1 cellular context compared by ENCODE assay signal in the genomic region with DNA sequence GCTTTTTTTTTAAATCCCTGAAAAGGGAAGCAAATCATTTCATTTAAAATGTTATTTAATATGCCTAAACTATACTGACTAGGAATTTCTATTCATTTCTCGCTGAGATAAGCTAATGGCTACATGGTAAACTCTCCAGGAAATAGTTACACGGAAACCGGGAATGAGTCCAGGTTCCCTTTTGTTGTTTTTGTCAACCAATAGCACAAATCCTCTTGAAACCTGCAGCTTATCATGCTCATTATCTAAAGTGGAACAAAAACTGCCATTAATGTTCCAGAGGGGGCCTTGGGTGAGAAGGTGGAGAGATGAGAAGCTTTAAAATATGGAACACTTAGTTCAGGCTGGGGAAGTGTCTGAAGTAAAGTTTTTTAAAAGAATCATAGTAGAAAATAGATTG.
TF ChIP-seq lines count a peak whose summit lies in the region.

No MANE protein-coding gene starts in this region.

TF ChIP-seq in HEK293, 187 proteins besides CTCF, POLR2A, EP300 and RAD21 (continued from another document):
- TF ChIP-seq, protein P1, sequence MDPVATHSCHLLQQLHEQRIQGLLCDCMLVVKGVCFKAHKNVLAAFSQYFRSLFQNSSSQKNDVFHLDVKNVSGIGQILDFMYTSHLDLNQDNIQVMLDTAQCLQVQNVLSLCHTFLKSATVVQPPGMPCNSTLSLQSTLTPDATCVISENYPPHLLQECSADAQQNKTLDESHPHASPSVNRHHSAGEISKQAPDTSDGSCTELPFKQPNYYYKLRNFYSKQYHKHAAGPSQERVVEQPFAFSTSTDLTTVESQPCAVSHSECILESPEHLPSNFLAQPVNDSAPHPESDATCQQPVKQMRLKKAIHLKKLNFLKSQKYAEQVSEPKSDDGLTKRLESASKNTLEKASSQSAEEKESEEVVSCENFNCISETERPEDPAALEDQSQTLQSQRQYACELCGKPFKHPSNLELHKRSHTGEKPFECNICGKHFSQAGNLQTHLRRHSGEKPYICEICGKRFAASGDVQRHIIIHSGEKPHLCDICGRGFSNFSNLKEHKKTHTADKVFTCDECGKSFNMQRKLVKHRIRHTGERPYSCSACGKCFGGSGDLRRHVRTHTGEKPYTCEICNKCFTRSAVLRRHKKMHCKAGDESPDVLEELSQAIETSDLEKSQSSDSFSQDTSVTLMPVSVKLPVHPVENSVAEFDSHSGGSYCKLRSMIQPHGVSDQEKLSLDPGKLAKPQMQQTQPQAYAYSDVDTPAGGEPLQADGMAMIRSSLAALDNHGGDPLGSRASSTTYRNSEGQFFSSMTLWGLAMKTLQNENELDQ (tag by site-specific recombination; IDR thresholded peaks at IDR 0.05; ENCODE audit: low read depth): no peak
- peak; percentile 88 for TF ChIP-seq GLIS1 (tag by site-specific recombination; IDR thresholded peaks at IDR 0.05)
- TF ChIP-seq OSR2 (tag by site-specific recombination; IDR thresholded peaks at IDR 0.05): peak; percentile 35; the same call in 1 of the 2 replicates
- TF ChIP-seq, protein P2, sequence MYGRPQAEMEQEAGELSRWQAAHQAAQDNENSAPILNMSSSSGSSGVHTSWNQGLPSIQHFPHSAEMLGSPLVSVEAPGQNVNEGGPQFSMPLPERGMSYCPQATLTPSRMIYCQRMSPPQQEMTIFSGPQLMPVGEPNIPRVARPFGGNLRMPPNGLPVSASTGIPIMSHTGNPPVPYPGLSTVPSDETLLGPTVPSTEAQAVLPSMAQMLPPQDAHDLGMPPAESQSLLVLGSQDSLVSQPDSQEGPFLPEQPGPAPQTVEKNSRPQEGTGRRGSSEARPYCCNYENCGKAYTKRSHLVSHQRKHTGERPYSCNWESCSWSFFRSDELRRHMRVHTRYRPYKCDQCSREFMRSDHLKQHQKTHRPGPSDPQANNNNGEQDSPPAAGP (tag by site-specific recombination; IDR thresholded peaks at IDR 0.05): no peak
- peak; percentile 76 for TF ChIP-seq ZNF843 (tag by site-specific recombination; IDR thresholded peaks at IDR 0.05)
- peak; percentile 81 for TF ChIP-seq FEZF1 (tag by site-specific recombination; IDR thresholded peaks at IDR 0.05)
- TF ChIP-seq, protein P3, sequence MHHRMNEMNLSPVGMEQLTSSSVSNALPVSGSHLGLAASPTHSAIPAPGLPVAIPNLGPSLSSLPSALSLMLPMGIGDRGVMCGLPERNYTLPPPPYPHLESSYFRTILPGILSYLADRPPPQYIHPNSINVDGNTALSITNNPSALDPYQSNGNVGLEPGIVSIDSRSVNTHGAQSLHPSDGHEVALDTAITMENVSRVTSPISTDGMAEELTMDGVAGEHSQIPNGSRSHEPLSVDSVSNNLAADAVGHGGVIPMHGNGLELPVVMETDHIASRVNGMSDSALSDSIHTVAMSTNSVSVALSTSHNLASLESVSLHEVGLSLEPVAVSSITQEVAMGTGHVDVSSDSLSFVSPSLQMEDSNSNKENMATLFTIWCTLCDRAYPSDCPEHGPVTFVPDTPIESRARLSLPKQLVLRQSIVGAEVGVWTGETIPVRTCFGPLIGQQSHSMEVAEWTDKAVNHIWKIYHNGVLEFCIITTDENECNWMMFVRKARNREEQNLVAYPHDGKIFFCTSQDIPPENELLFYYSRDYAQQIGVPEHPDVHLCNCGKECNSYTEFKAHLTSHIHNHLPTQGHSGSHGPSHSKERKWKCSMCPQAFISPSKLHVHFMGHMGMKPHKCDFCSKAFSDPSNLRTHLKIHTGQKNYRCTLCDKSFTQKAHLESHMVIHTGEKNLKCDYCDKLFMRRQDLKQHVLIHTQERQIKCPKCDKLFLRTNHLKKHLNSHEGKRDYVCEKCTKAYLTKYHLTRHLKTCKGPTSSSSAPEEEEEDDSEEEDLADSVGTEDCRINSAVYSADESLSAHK (tag by site-specific recombination; IDR thresholded peaks at IDR 0.05): peak; percentile 75; the same call in 1 of the 2 replicates
- TF ChIP-seq SCRT1 (tag by site-specific recombination; IDR thresholded peaks at IDR 0.05; ENCODE audit: borderline replicate concordance): no peak
- TF ChIP-seq, protein P4, sequence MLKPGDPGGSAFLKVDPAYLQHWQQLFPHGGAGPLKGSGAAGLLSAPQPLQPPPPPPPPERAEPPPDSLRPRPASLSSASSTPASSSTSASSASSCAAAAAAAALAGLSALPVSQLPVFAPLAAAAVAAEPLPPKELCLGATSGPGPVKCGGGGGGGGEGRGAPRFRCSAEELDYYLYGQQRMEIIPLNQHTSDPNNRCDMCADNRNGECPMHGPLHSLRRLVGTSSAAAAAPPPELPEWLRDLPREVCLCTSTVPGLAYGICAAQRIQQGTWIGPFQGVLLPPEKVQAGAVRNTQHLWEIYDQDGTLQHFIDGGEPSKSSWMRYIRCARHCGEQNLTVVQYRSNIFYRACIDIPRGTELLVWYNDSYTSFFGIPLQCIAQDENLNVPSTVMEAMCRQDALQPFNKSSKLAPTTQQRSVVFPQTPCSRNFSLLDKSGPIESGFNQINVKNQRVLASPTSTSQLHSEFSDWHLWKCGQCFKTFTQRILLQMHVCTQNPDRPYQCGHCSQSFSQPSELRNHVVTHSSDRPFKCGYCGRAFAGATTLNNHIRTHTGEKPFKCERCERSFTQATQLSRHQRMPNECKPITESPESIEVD (tag by site-specific recombination; IDR thresholded peaks at IDR 0.05): peak; percentile 82
- TF ChIP-seq ZNF2 (tag by site-specific recombination; IDR thresholded peaks at IDR 0.05): no peak
- TF ChIP-seq TCF7L2 (IDR thresholded peaks at IDR 0.05; ENCODE audit: borderline replicate concordance, low read depth, low read length): peak; percentile 64; the same call in 1 of the 2 replicates
- no peak for TF ChIP-seq WT1 (tag by site-specific recombination; IDR thresholded peaks at IDR 0.05)
- TF ChIP-seq, protein P5, sequence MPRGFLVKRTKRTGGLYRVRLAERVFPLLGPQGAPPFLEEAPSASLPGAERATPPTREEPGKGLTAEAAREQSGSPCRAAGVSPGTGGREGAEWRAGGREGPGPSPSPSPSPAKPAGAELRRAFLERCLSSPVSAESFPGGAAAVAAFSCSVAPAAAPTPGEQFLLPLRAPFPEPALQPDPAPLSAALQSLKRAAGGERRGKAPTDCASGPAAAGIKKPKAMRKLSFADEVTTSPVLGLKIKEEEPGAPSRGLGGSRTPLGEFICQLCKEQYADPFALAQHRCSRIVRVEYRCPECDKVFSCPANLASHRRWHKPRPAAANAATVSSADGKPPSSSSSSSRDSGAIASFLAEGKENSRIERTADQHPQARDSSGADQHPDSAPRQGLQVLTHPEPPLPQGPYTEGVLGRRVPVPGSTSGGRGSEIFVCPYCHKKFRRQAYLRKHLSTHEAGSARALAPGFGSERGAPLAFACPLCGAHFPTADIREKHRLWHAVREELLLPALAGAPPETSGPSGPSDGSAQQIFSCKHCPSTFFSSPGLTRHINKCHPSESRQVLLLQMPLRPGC (tag by site-specific recombination; IDR thresholded peaks at IDR 0.05): peak; percentile 37; the same call in 1 of the 2 replicates
- TF ChIP-seq, protein P6, sequence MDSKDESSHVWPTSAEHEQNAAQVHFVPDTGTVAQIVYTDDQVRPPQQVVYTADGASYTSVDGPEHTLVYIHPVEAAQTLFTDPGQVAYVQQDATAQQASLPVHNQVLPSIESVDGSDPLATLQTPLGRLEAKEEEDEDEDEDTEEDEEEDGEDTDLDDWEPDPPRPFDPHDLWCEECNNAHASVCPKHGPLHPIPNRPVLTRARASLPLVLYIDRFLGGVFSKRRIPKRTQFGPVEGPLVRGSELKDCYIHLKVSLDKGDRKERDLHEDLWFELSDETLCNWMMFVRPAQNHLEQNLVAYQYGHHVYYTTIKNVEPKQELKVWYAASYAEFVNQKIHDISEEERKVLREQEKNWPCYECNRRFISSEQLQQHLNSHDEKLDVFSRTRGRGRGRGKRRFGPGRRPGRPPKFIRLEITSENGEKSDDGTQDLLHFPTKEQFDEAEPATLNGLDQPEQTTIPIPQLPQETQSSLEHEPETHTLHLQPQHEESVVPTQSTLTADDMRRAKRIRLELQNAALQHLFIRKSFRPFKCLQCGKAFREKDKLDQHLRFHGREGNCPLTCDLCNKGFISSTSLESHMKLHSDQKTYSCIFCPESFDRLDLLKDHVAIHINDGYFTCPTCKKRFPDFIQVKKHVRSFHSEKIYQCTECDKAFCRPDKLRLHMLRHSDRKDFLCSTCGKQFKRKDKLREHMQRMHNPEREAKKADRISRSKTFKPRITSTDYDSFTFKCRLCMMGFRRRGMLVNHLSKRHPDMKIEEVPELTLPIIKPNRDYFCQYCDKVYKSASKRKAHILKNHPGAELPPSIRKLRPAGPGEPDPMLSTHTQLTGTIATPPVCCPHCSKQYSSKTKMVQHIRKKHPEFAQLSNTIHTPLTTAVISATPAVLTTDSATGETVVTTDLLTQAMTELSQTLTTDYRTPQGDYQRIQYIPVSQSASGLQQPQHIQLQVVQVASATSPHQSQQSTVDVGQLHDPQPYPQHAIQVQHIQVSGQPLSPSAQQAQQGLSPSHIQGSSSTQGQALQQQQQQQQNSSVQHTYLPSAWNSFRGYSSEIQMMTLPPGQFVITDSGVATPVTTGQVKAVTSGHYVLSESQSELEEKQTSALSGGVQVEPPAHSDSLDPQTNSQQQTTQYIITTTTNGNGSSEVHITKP (tag by site-specific recombination; IDR thresholded peaks at IDR 0.05): peak; percentile 31; the same call in 1 of the 2 replicates
- TF ChIP-seq ZXDB (tag by site-specific recombination; IDR thresholded peaks at IDR 0.05): peak; percentile 52
- TF ChIP-seq, protein P7, sequence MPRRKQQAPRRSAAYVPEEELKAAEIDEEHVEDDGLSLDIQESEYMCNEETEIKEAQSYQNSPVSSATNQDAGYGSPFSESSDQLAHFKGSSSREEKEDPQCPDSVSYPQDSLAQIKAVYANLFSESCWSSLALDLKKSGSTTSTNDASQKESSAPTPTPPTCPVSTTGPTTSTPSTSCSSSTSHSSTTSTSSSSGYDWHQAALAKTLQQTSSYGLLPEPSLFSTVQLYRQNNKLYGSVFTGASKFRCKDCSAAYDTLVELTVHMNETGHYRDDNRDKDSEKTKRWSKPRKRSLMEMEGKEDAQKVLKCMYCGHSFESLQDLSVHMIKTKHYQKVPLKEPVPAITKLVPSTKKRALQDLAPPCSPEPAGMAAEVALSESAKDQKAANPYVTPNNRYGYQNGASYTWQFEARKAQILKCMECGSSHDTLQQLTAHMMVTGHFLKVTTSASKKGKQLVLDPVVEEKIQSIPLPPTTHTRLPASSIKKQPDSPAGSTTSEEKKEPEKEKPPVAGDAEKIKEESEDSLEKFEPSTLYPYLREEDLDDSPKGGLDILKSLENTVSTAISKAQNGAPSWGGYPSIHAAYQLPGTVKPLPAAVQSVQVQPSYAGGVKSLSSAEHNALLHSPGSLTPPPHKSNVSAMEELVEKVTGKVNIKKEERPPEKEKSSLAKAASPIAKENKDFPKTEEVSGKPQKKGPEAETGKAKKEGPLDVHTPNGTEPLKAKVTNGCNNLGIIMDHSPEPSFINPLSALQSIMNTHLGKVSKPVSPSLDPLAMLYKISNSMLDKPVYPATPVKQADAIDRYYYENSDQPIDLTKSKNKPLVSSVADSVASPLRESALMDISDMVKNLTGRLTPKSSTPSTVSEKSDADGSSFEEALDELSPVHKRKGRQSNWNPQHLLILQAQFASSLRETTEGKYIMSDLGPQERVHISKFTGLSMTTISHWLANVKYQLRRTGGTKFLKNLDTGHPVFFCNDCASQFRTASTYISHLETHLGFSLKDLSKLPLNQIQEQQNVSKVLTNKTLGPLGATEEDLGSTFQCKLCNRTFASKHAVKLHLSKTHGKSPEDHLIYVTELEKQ (tag by site-specific recombination; IDR thresholded peaks at IDR 0.05; ENCODE audit: borderline replicate concordance): no peak
- peak; percentile 51; the same call in 1 of the 2 replicates for TF ChIP-seq GLI2 (tag by site-specific recombination; IDR thresholded peaks at IDR 0.05; ENCODE audit: borderline replicate concordance, low read depth)
